In genomic region chrX:77910108-77910840, GRCh38 we compare ENCODE assay signal across 8 cellular contexts. TPM values are rescaled to one million over a fixed set of nuclear protein-coding genes. Genes with fewer than 3 reads are reported as not detected.
DNase-seq lines count a peak whose midpoint lies in the region; ATAC-seq and TF ChIP-seq lines count a peak whose summit lies in the region.

TSS of gene ATP7A (plus strand) at chrX:77910693. CDS start at chrX:77971642, 60,949 bp downstream.

- TF ChIP-seq CTCF in CD14-positive monocyte (IDR thresholded peaks at IDR 0.05) (peak; percentile 59), lower leg skin (IDR thresholded peaks at IDR 0.05) (no peak)

- intact Hi-C loops in CD14-positive monocyte (cut with micrococcal nuclease) (loop anchor here (5.0 to 10.0 kb wide), 2 partner anchors 115 to 197 kb away; no protein-coding TSS in a partner anchor), lower leg skin (cut with DNase I; ENCODE audit: low total_unique reads) (no loop called here)

- peaks cover 20% of the 10 kb centered on the region for H3K4me1 Mint-ChIP-seq in CD14-positive monocyte

- peaks cover 0 to 8% of the 10 kb centered on the region in 2 donors for H3K36me3 Mint-ChIP-seq in CD14-positive monocyte

- H3K4me3 Mint-ChIP-seq in CD14-positive monocyte = peak within 1 kb of the TSS; percentile 97 to 100

- WGBS in lower leg skin, 2 donors = 4 to 31% methylated on average over 18 to 35 of the region's 36 CpGs

- ATAC-seq in GM19372 (IDR thresholded peaks at IDR 0.05; ENCODE audit: low read depth, unreplicated experiment) (peak; percentile 97), HG03521 (IDR thresholded peaks at IDR 0.05; ENCODE audit: unreplicated experiment) (peak; percentile 98)

- H3K4me3 ChIP-seq in lower leg skin (ENCODE audit: low read depth, poor library complexity, severe bottlenecking) = peak within 1 kb of the TSS; percentile 25

- DNase-seq in CD14-positive monocyte (ENCODE audit: low spot score) = peak; percentile 94
- DNase-seq in NCI-H526 treated with DMSO at 0.1 percent for 48 hours (lab: John Stamatoyannopoulos, UW) = peak; percentile 87
- peak; percentile 87 for DNase-seq in activated CD4-positive, alpha-beta T cell treated with anti-CD3 and anti-CD28 coated beads, Interleukin-2, amount 50 U/mL, for 1 hour
- peak; percentile 81 to 89 for DNase-seq in dermis microvascular lymphatic vessel endothelial cell (ENCODE audit: low read depth in 2 of 2)
- DNase-seq in lower leg skin (ENCODE audit: low spot score in 2 of 2) = peak; percentile 85 to 96
- DNase-seq in stimulated activated CD4-positive, alpha-beta T cell treated with anti-CD3 and anti-CD28 coated beads, Interleukin-4, amount 100 ng/mL, for 4 hours = peak; percentile 81 to 93

- TF ChIP-seq POLR2A in lower leg skin (IDR thresholded peaks at IDR 0.05) = no peak

- peaks cover 0 to 2% (median 0%) of the 10 kb centered on the region in 7 donors for H3K9me3 Mint-ChIP-seq in CD14-positive monocyte

- no peaks in the 10 kb centered on the region for H3K27me3 Mint-ChIP-seq in CD14-positive monocyte (ENCODE audit: low read depth in 3 of 3)

- peak within 1 kb of the TSS; percentile 92 to 99 (median 96) for H3K27ac Mint-ChIP-seq in CD14-positive monocyte

RNA-seq across cellular contexts. Expression of gene ATP7A, which starts in this region (rescaled TPM):
- polyA plus RNA-seq in CD14-positive monocyte = 1 to 10 TPM; 2.3 to 3.8 TPM
- total RNA-seq in dermis microvascular lymphatic vessel endothelial cell (6.4 and 9.7 TPM in 2 replicates), lower leg skin (10 to 100 TPM; 20.9 to 37.6 (median 28.5) TPM)

Comparison
In these comparisons a context has a peak if more than half of its experiments do, and no peak if none do; other contexts are left out.
1. Peak in every context shown above with its lines: DNase-seq, ATAC-seq and H3K4me3 ChIP-seq.